10 cellular contexts compared by ENCODE assay signal in genomic region chr20:24470782-24471582, GRCh38. TPM values are rescaled to one million over a fixed set of nuclear protein-coding genes. Genes with fewer than 3 reads are reported as not detected.
DNase-seq lines count a peak whose midpoint lies in the region; FAIRE-seq and TF ChIP-seq lines count a peak whose summit lies in the region.
"Had no signal": no experiment of that assay in that cellular context is flagged by ENCODE, and none has a peak within 500 bp of the region (broad histone marks: within the 10 kb centered on the region; RNA-seq: fewer than 3 reads in every experiment).

No MANE protein-coding gene starts in this region.

- no peak for DNase-seq in brain microvascular endothelial cell
- no peak for DNase-seq in kidney
- no peak for DNase-seq in DMS53 treated with DMSO at 0.1 percent for 48 hours (lab: John Stamatoyannopoulos, UW; ENCODE audit: unreplicated experiment)
- no peak for DNase-seq in OCI-LY7 (ENCODE audit: low spot score)
- DNase-seq in 8988T: no peak
- no peak for DNase-seq in NCI-H2107 (lab: John Stamatoyannopoulos, UW)
- DNase-seq: stimulated activated CD4-positive, alpha-beta T cell treated with anti-CD3 and anti-CD28 coated beads, Interleukin-4, amount 100 ng/mL, for 4 hours had no signal

- no peak for TF ChIP-seq CTCF in KMS-11 (conservative IDR thresholded peaks at IDR 0.05; ENCODE audit: low read depth, low read length)
- no peak for TF ChIP-seq CTCF in brain microvascular endothelial cell (IDR thresholded peaks at IDR 0.05; ENCODE audit: low read depth, low read length, missing control alignments)
- no peak for TF ChIP-seq CTCF in kidney (IDR thresholded peaks at IDR 0.05; ENCODE audit: borderline replicate concordance, extremely low read depth, insufficient read depth)
- TF ChIP-seq CTCF in OCI-LY7 (conservative IDR thresholded peaks at IDR 0.05; ENCODE audit: low read length): no peak

- no TSS peak for BruUV-seq in OCI-LY7 (replicated peaks; lab: Mats Ljungman, UMichigan)

- H3K4me2 ChIP-seq in KMS-11 (peak overlapping the region; percentile 86), OCI-LY7 (ENCODE audit: low read length) (no peak overlapping the region)

- peaks cover 49% of the 10 kb centered on the region for H3K79me2 ChIP-seq in KMS-11 (ENCODE audit: insufficient read depth, low read depth)
- no peaks in the 10 kb centered on the region for H3K79me2 ChIP-seq in OCI-LY7 (ENCODE audit: insufficient read depth, low read depth, low read length)

- CTCF ChIA-PET in OCI-LY7 (lab: Charles Lee; ENCODE audit: unreplicated experiment): no interaction called here

- H3K9me3 ChIP-seq in kidney (ENCODE audit: control insufficient read depth in 1 of 2, low read length in 2 of 2) (no peaks in the 10 kb centered on the region), stomach smooth muscle (ENCODE audit: control insufficient read depth in 2 of 2, low read length in 2 of 2) (no peaks in the 10 kb centered on the region), OCI-LY7 (ENCODE audit: low read length) (no peaks in the 10 kb centered on the region)

- in situ Hi-C loops in brain microvascular endothelial cell (cut with HindIII; ENCODE audit: low pct_ligation_motif_present, low sequenced_read_pairs): no loop called here

- H3K9me2 ChIP-seq in OCI-LY7 (ENCODE audit: insufficient read depth, low read length): no peaks in the 10 kb centered on the region

- POLR2A ChIA-PET in OCI-LY7 (lab: Charles Lee): no interaction called here

- H3K27me3 ChIP-seq in KMS-11 (ENCODE audit: insufficient read depth, low read depth) (no peaks in the 10 kb centered on the region), brain microvascular endothelial cell (replicated peaks) (peaks cover 36% of the 10 kb centered on the region), stomach smooth muscle (ENCODE audit: control insufficient read depth in 1 of 2, insufficient read depth in 2 of 2, low read length in 2 of 2) (peaks cover 23 to 35% of the 10 kb centered on the region in 2 donors)

- intact Hi-C loops in kidney (cut with DNase I) (no loop called here), OCI-LY7 (cut with micrococcal nuclease; ENCODE audit: unreplicated experiment) (no loop called here)

- no peak for FAIRE-seq in kidney (lab: Jason Lieb, UNC)

- H3K9ac ChIP-seq in KMS-11 (peak overlapping the region; percentile 51; the same call in 1 of the 2 replicates), kidney (ENCODE audit: low read length in 2 of 2) (peak overlapping the region in 1 of 2 donors; percentile 46), stomach smooth muscle (ENCODE audit: low read length in 2 of 2) (no peak overlapping the region)

- H3K27ac ChIP-seq in KMS-11 (no peak overlapping the region), brain microvascular endothelial cell (no peak overlapping the region), kidney (ENCODE audit: low read depth in 2 of 2, low read length in 2 of 2) (no peak overlapping the region), stomach smooth muscle (ENCODE audit: low read length) (no peak overlapping the region), OCI-LY7 (ENCODE audit: low read depth, low read length, poor library complexity, severe bottlenecking) (no peak overlapping the region)

- H2AFZ ChIP-seq in KMS-11 (ENCODE audit: low read depth) (peak overlapping the region; percentile 66; the same call in 1 of the 2 replicates), OCI-LY7 (ENCODE audit: low read length) (no peak overlapping the region)

- no peaks in the 10 kb centered on the region for H3K36me3 ChIP-seq in KMS-11 (ENCODE audit: insufficient read depth)
- no peaks in the 10 kb centered on the region for H3K36me3 ChIP-seq in brain microvascular endothelial cell (replicated peaks)
- no peaks in the 10 kb centered on the region for H3K36me3 ChIP-seq in kidney (ENCODE audit: control insufficient read depth in 1 of 2, insufficient read depth in 2 of 2, low read length in 2 of 2)
- H3K36me3 ChIP-seq in stomach smooth muscle (ENCODE audit: control insufficient read depth in 2 of 2, insufficient read depth in 2 of 2, low read length in 2 of 2): no peaks in the 10 kb centered on the region
- H3K36me3 ChIP-seq in OCI-LY7 (ENCODE audit: insufficient read depth, low read length): no peaks in the 10 kb centered on the region

- H3K4me3 ChIP-seq in KMS-11 (IDR thresholded peaks at IDR 0.05; ENCODE audit: insufficient read depth, low read depth, low read length) (no peak overlapping the region), brain microvascular endothelial cell (ENCODE audit: low read depth, low read length) (peak overlapping the region; percentile 52), kidney (ENCODE audit: low read length in 2 of 2) (peak overlapping the region; percentile 53 to 76), stomach smooth muscle (ENCODE audit: low read length in 2 of 2) (peak overlapping the region; percentile 67 to 70), OCI-LY7 (ENCODE audit: low read depth, low read length, poor library complexity, severe bottlenecking) (no peak overlapping the region)

- H4K20me1 ChIP-seq in KMS-11 (ENCODE audit: insufficient read depth) (no peaks in the 10 kb centered on the region), OCI-LY7 (ENCODE audit: insufficient read depth, low read length) (no peaks in the 10 kb centered on the region)

- peaks cover 55% of the 10 kb centered on the region for H3K4me1 ChIP-seq in KMS-11 (ENCODE audit: low read depth, poor library complexity, severe bottlenecking)
- H3K4me1 ChIP-seq in kidney (ENCODE audit: control insufficient read depth in 1 of 2, insufficient read depth in 1 of 2, low read depth in 1 of 2, low read length in 2 of 2): peaks cover 0 to 3% of the 10 kb centered on the region in 2 donors
- peaks cover 20% of the 10 kb centered on the region for H3K4me1 ChIP-seq in stomach smooth muscle (ENCODE audit: control insufficient read depth, insufficient read depth, low read length)
- no peaks in the 10 kb centered on the region for H3K4me1 ChIP-seq in OCI-LY7 (ENCODE audit: insufficient read depth, low read length, poor library complexity, severe bottlenecking)

RNA-seq across cellular contexts. Expression of gene SYNDIG1, which starts 1.6 kb away (rescaled TPM):
- total RNA-seq in kidney: 5.4 TPM
- polyA plus RNA-seq in kidney (ENCODE audit: insufficient read depth, low read depth, low replicate concordance): 8.2 TPM
- not detected in 2 replicates for total RNA-seq in OCI-LY7 (2014; rRNA removed; shearing (Covaris generic))
- not detected in 2 replicates for total RNA-seq in OCI-LY7 (2022)
- total RNA-seq: NCI-H460 had no signal

Comparison
In these comparisons a context has a peak if more than half of its experiments do, and no peak if none do; other contexts are left out.
1. H3K4me3 ChIP-seq: peak in brain microvascular endothelial cell (single experiment), kidney (2 of 2) and stomach smooth muscle (2 of 2); none in KMS-11 (single experiment) and OCI-LY7 (single experiment).